ENCODE assay signal across 14 cellular contexts in genomic region chr2:19048593-19049264, GRCh38.
DNase-seq lines count a peak whose midpoint lies in the region; ATAC-seq, FAIRE-seq and TF ChIP-seq lines count a peak whose summit lies in the region.
"Had no signal": no experiment of that assay in that cellular context is flagged by ENCODE, and none has a peak within 500 bp of the region (broad histone marks: within the 10 kb centered on the region; RNA-seq: fewer than 3 reads in every experiment).

No MANE protein-coding gene starts in this region.

- POLR2A ChIA-PET in PC-3 (lab: Charles Lee; ENCODE audit: unreplicated experiment) (no interaction called here), HepG2 (lab: Yijun Ruan, JAX) (interaction anchor here (5.3 kb wide), 1 partner anchor 28 kb away, joined by 24 read pairs; no protein-coding TSS in a partner anchor)
- POLR2A ChIA-PET in activated CD4-positive, alpha-beta T cell treated with anti-CD3 and anti-CD28 coated beads, Interleukin-2, amount 10 ng/mL, durations not matched to agents 7 days and 5 days (lab: Charles Lee): no interaction called here

- H3K9ac ChIP-seq in PC-3 (ENCODE audit: low read length): peak overlapping the region; percentile 6; the same call in 1 of the 2 replicates
- no peak overlapping the region for H3K9ac ChIP-seq in HepG2 (ENCODE audit: insufficient read depth, low read depth, low read length)

- H3K4me2 ChIP-seq in PC-3 (ENCODE audit: low read length): peak overlapping the region; percentile 57
- peak overlapping the region; percentile 25 for H3K4me2 ChIP-seq in HepG2 (ENCODE audit: low read depth, low read length)

- H3K4me3 ChIP-seq in heart right ventricle: no peak overlapping the region
- H3K4me3 ChIP-seq in PC-3 (ENCODE audit: low read length): no peak overlapping the region
- H3K4me3 ChIP-seq in HepG2 (replicated peaks in 1 of 3; ENCODE audit: insufficient read depth in 1 of 3, low read depth in 2 of 3, low read length in 3 of 3): no peak overlapping the region
- no peak overlapping the region for H3K4me3 ChIP-seq in lower leg skin (ENCODE audit: low read depth, poor library complexity, severe bottlenecking)
- H3K4me3 ChIP-seq: thyroid gland had no signal

- no peak overlapping the region for H3K27ac Mint-ChIP-seq in activated CD4-positive, alpha-beta T cell treated with anti-CD3 and anti-CD28 coated beads, Interleukin-2, amount 10 ng/mL, durations not matched to agents 7 days and 5 days

- CTCF ChIA-PET in PC-3 (lab: Charles Lee): no interaction called here
- CTCF ChIA-PET in HepG2 (lab: Yijun Ruan, JAX; ENCODE audit: low intra/inter-chr PET ratio, low total read pairs): no interaction called here
- CTCF ChIA-PET in activated CD4-positive, alpha-beta T cell treated with anti-CD3 and anti-CD28 coated beads, Interleukin-2, amount 10 ng/mL, durations not matched to agents 7 days and 5 days (lab: Charles Lee): interaction anchor here (1.5 kb wide), 1 partner anchor 13 kb away, joined by 3 read pairs; no protein-coding TSS in a partner anchor

- no peaks in the 10 kb centered on the region for H3K27me3 Mint-ChIP-seq in activated CD4-positive, alpha-beta T cell treated with anti-CD3 and anti-CD28 coated beads, Interleukin-2, amount 10 ng/mL, durations not matched to agents 7 days and 5 days

- no peaks in the 10 kb centered on the region for H3K9me2 ChIP-seq in PC-3 (replicated peaks; ENCODE audit: low read length)

- H3K9me3 Mint-ChIP-seq in activated CD4-positive, alpha-beta T cell treated with anti-CD3 and anti-CD28 coated beads, Interleukin-2, amount 10 ng/mL, durations not matched to agents 7 days and 5 days: no peaks in the 10 kb centered on the region

- TF ChIP-seq CTCF in heart right ventricle (IDR thresholded peaks at IDR 0.05) (no peak), PC-3 (conservative IDR thresholded peaks at IDR 0.05; ENCODE audit: low read depth, low read length) (no peak), HepG2 (CRISPR knock-in tag; IDR thresholded peaks at IDR 0.05) (peak; percentile 12; the same call in 1 of the 2 replicates), lower leg skin (IDR thresholded peaks at IDR 0.05) (no peak)

- H3K4me1 ChIP-seq in heart right ventricle (peaks cover 0 to 48% (median 10%) of the 10 kb centered on the region in 9 donors), PC-3 (ENCODE audit: insufficient read depth, low read length) (peaks cover 13% of the 10 kb centered on the region), HepG2 (ENCODE audit: insufficient read depth, low read length) (peaks cover 26% of the 10 kb centered on the region)

- H3K27ac ChIP-seq in heart right ventricle: no peak overlapping the region
- H3K27ac ChIP-seq in PC-3 (ENCODE audit: low read length): peak overlapping the region; percentile 81
- H3K27ac ChIP-seq in HepG2 (ENCODE audit: extremely low read length, insufficient read depth, low read length): no peak overlapping the region
- H3K27ac ChIP-seq: thyroid gland had no signal

- H2AFZ ChIP-seq in PC-3 (ENCODE audit: low read length) (peak overlapping the region; percentile 45; the same call in 1 of the 2 replicates), HepG2 (ENCODE audit: low read length) (no peak overlapping the region)

- H4K20me1 ChIP-seq in PC-3 (ENCODE audit: low read length) (no peaks in the 10 kb centered on the region), HepG2 (ENCODE audit: insufficient read depth, low read length) (no peaks in the 10 kb centered on the region)

- H3K9me3 ChIP-seq in heart right ventricle (no peaks in the 10 kb centered on the region), PC-3 (ENCODE audit: low read length) (no peaks in the 10 kb centered on the region), HepG2 (ENCODE audit: low read length) (no peaks in the 10 kb centered on the region)
- H3K9me3 ChIP-seq: thyroid gland had no signal

- TF ChIP-seq POLR2A in HepG2 (IDR thresholded peaks at IDR 0.05; ENCODE audit: insufficient read depth in 1 of 2, low read depth in 2 of 2, low read length in 2 of 2): no peak
- no peak for TF ChIP-seq POLR2A in lower leg skin (IDR thresholded peaks at IDR 0.05)

- no peaks in the 10 kb centered on the region for H3K36me3 Mint-ChIP-seq in activated CD4-positive, alpha-beta T cell treated with anti-CD3 and anti-CD28 coated beads, Interleukin-2, amount 10 ng/mL, durations not matched to agents 7 days and 5 days (ENCODE audit: low read depth)

- H3K4me1 Mint-ChIP-seq in activated CD4-positive, alpha-beta T cell treated with anti-CD3 and anti-CD28 coated beads, Interleukin-2, amount 10 ng/mL, durations not matched to agents 7 days and 5 days: no peaks in the 10 kb centered on the region

- no peak for TF ChIP-seq RAD21 in HepG2 (CRISPR knock-in tag; IDR thresholded peaks at IDR 0.05)

- DNase-seq in heart right ventricle (peak; percentile 20 to 31), Right ventricle myocardium inferior (ENCODE audit: missing footprints) (no peak), PC-3 (peak; percentile 93), HepG2 (ENCODE audit: low spot score) (peak; percentile 82), lower leg skin (ENCODE audit: low spot score in 2 of 2) (no peak)
- DNase-seq in activated CD4-positive, alpha-beta T cell treated with anti-CD3 and anti-CD28 coated beads, Interleukin-2, amount 10 ng/mL, durations not matched to agents 7 days and 5 days: no peak
- DNase-seq: activated CD8-positive, alpha-beta memory T cell treated with anti-CD3 and anti-CD28 coated beads, Interleukin-2, amount 50 U/mL, for 4 hours; amniotic stem cell; GF-D8; NCI-H1048 had no signal

- ATAC-seq in heart right ventricle: no peak
- no peak for ATAC-seq in Right ventricle myocardium inferior
- peak; percentile 94 for ATAC-seq in PC-3
- ATAC-seq in HepG2: peak; percentile 92
- no peak for ATAC-seq in GM21390 (IDR thresholded peaks at IDR 0.05; ENCODE audit: unreplicated experiment)
- ATAC-seq in HG03521 (IDR thresholded peaks at IDR 0.05; ENCODE audit: unreplicated experiment): no peak

- no peaks in the 10 kb centered on the region for H3K27me3 ChIP-seq in heart right ventricle
- no peaks in the 10 kb centered on the region for H3K27me3 ChIP-seq in PC-3 (ENCODE audit: low read length)
- H3K27me3 ChIP-seq in HepG2 (ENCODE audit: control insufficient read depth in 1 of 2, insufficient read depth in 2 of 2, low read length in 2 of 2): no peaks in the 10 kb centered on the region
- H3K27me3 ChIP-seq: thyroid gland had no signal

- H3K79me2 ChIP-seq in PC-3 (ENCODE audit: low read length) (no peaks in the 10 kb centered on the region), HepG2 (ENCODE audit: insufficient read depth, low read length) (no peaks in the 10 kb centered on the region)

- H3K4me3 Mint-ChIP-seq in activated CD4-positive, alpha-beta T cell treated with anti-CD3 and anti-CD28 coated beads, Interleukin-2, amount 10 ng/mL, durations not matched to agents 7 days and 5 days: no peak overlapping the region

- 69 to 76% methylated on average over 5 of the region's 5 CpGs for WGBS in heart right ventricle, 2 donors
- WGBS in HepG2 (ENCODE audit: low lambda C conversion rate): 39% methylated on average over 5 of the region's 5 CpGs
- 75 to 78% methylated on average over 5 of the region's 5 CpGs for WGBS in lower leg skin, 2 donors

- BruUV-seq in PC-3 (replicated peaks; lab: Mats Ljungman, UMichigan) (no TSS peak), HepG2 (replicated peaks; lab: Mats Ljungman, UMichigan) (no TSS peak)

- peak; percentile 56 for FAIRE-seq in HepG2 (lab: Jason Lieb, UNC)
- FAIRE-seq: RCC 7860 had no signal

- H3K36me3 ChIP-seq in heart right ventricle (no peaks in the 10 kb centered on the region), PC-3 (ENCODE audit: low read depth, low read length) (no peaks in the 10 kb centered on the region), HepG2 (replicated peaks in 1 of 2; ENCODE audit: control insufficient read depth in 1 of 2, insufficient read depth in 2 of 2, low read length in 2 of 2) (no peaks in the 10 kb centered on the region)
- H3K36me3 ChIP-seq: thyroid gland had no signal

- in situ Hi-C loops in HepG2 (cut with HindIII; ENCODE audit: extremely low pct_ligation_motif_present, low pct_unique_long_range_greater_than_20kb): no loop called here

- H3F3A ChIP-seq in PC-3 (ENCODE audit: low read length, unreplicated experiment): no peaks in the 10 kb centered on the region

- peak in 1 of 2 experiments; percentile 57; a peak in 1 of 4 replicates for TF ChIP-seq EP300 in HepG2 (IDR thresholded peaks at IDR 0.05; ENCODE audit: low read depth in 2 of 2, low read length in 2 of 2)
- no peak for TF ChIP-seq EP300 in HepG2 (CRISPR knock-in tag; IDR thresholded peaks at IDR 0.05; ENCODE audit: borderline replicate concordance)

- intact Hi-C loops in heart right ventricle (cut with DNase I): no loop called here
- intact Hi-C loops in Right ventricle myocardium inferior (cut with DNase I): no loop called here
- intact Hi-C loops in PC-3 (cut with micrococcal nuclease): loop anchor here (5.0 kb wide), 1 partner anchor 54 kb away; no protein-coding TSS in a partner anchor
- intact Hi-C loops in HepG2 (cut with micrococcal nuclease; ENCODE audit: unreplicated experiment): no loop called here
- intact Hi-C loops in lower leg skin (cut with DNase I; ENCODE audit: low total_unique reads): no loop called here

TF ChIP-seq in HepG2, 621 proteins besides CTCF, POLR2A, EP300 and RAD21 (continues in another document):
- TF ChIP-seq ATF1 (CRISPR knock-in tag; IDR thresholded peaks at IDR 0.05): peak; percentile 73
- TF ChIP-seq ZNF850 (CRISPR knock-in tag; conservative IDR thresholded peaks at IDR 0.05): no peak
- no peak for TF ChIP-seq ZNF570 (CRISPR knock-in tag; IDR thresholded peaks at IDR 0.05; ENCODE audit: borderline replicate concordance)

Comparison
In these comparisons a context has a peak if more than half of its experiments do, and no peak if none do; other contexts are left out.
1. DNase-seq: peak in heart right ventricle (2 of 2), PC-3 (single experiment) and HepG2 (single experiment); none in Right ventricle myocardium inferior (single experiment), lower leg skin (0 of 2) and activated CD4-positive, alpha-beta T cell treated with anti-CD3 and anti-CD28 coated beads, Interleukin-2, amount 10 ng/mL, durations not matched to agents 7 days and 5 days (single experiment).
2. ATAC-seq: peak in PC-3 (single experiment) and HepG2 (single experiment); none in heart right ventricle (0 of 8), Right ventricle myocardium inferior (single experiment), GM21390 (single experiment) and HG03521 (single experiment).